8 cellular contexts compared by ENCODE assay signal in genomic region chr20:61886721-61887658, GRCh38.
DNase-seq lines count a peak whose midpoint lies in the region; ATAC-seq, FAIRE-seq and TF ChIP-seq lines count a peak whose summit lies in the region.

No MANE protein-coding gene starts in this region.

- peak; percentile 83 for TF ChIP-seq CTCF in HEK293 (tag by site-specific recombination; IDR thresholded peaks at IDR 0.05)
- peak; percentile 85 to 90 for TF ChIP-seq CTCF in mammary epithelial cell (conservative IDR thresholded peaks at IDR 0.05 in 1 of 2, IDR thresholded peaks at IDR 0.05 in 1 of 2; ENCODE audit: extremely low read depth in 1 of 2, insufficient read depth in 1 of 2, low read depth in 1 of 2, low read length in 2 of 2)
- TF ChIP-seq CTCF in right lobe of liver (IDR thresholded peaks at IDR 0.05) = peak; percentile 37 to 64 (median 52)

- H3K36me3 ChIP-seq in HEK293 (ENCODE audit: control insufficient read depth in 2 of 2, insufficient read depth in 1 of 2, low read length in 2 of 2) (no peaks in the 10 kb centered on the region), mammary epithelial cell (ENCODE audit: insufficient read depth, low read length) (no peaks in the 10 kb centered on the region), right lobe of liver (no peaks in the 10 kb centered on the region)

- WGBS in mammary epithelial cell (ENCODE audit: low coverage, missing lambda C conversion rate) = 43% methylated on average over 17 of the region's 22 CpGs
- WGBS in right lobe of liver (ENCODE audit: insufficient coverage, low coverage, low lambda C conversion rate, missing lambda C conversion rate) = 26% methylated on average over 6 of the region's 22 CpGs

- dilution Hi-C loops in mammary epithelial cell (cut with HindIII; ENCODE audit: low sequenced_read_pairs) = no loop called here

- FAIRE-seq in RCC 7860 (lab: Jason Lieb, UNC) = no peak

- no peaks in the 10 kb centered on the region for H4K20me1 ChIP-seq in mammary epithelial cell (ENCODE audit: insufficient read depth, low read length)

- H3K27ac ChIP-seq in HEK293 (ENCODE audit: extremely low read depth, low read depth, low read length) (no peak overlapping the region), mammary epithelial cell (ENCODE audit: insufficient read depth, low read depth, low read length) (no peak overlapping the region), right lobe of liver (no peak overlapping the region)

- H3K9ac ChIP-seq in mammary epithelial cell (ENCODE audit: insufficient read depth, low read length) = no peak overlapping the region

- H3K4me3 ChIP-seq in HEK293 (ENCODE audit: low read depth, low read length) (no peak overlapping the region), mammary epithelial cell (replicated peaks in 1 of 3; ENCODE audit: insufficient read depth in 1 of 3, low read depth in 2 of 3, low read length in 3 of 3) (no peak overlapping the region), right lobe of liver (no peak overlapping the region)

- no peaks in the 10 kb centered on the region for H3K79me2 ChIP-seq in mammary epithelial cell (ENCODE audit: insufficient read depth, low read length)

- H3K4me2 ChIP-seq in mammary epithelial cell (ENCODE audit: insufficient read depth, low read depth, low read length) = no peak overlapping the region

- no peak for TF ChIP-seq POLR2A in right lobe of liver (IDR thresholded peaks at IDR 0.05)

- H3K27me3 ChIP-seq in mammary epithelial cell (ENCODE audit: insufficient read depth, low read length) = no peaks in the 10 kb centered on the region
- no peaks in the 10 kb centered on the region for H3K27me3 ChIP-seq in right lobe of liver

- H3K4me1 ChIP-seq in HEK293 (ENCODE audit: control insufficient read depth, insufficient read depth, low read length) (no peaks in the 10 kb centered on the region), mammary epithelial cell (ENCODE audit: insufficient read depth, low read length) (no peaks in the 10 kb centered on the region), right lobe of liver (no peaks in the 10 kb centered on the region)

- CTCF ChIA-PET in HEK293 (lab: Yijun Ruan, JAX) = interaction anchor here (0.5 to 1.8 kb wide), 9 partner anchors 9 to 1874 kb away, joined by 3 to 4 read pairs (median 3); no protein-coding TSS in a partner anchor
- CTCF ChIA-PET in mammary epithelial cell (lab: Charles Lee; ENCODE audit: low non-redundant PET) = interaction anchor here (0.6 kb wide), 1 partner anchor 1049 kb away, joined by 3 read pairs; no protein-coding TSS in a partner anchor

- no peaks in the 10 kb centered on the region for H3K9me3 ChIP-seq in HEK293 (ENCODE audit: control insufficient read depth, insufficient read depth, low read depth, low read length)
- peaks cover under 1% of the 10 kb centered on the region for H3K9me3 ChIP-seq in mammary epithelial cell (replicated peaks; ENCODE audit: insufficient read depth, low read length)
- H3K9me3 ChIP-seq in right lobe of liver = no peaks in the 10 kb centered on the region

- DNase-seq in D341Med (ENCODE audit: low spot score) (peak; percentile 75), RCC 7860 (ENCODE audit: low spot score) (peak; percentile 25), mammary epithelial cell (peak; percentile 14), right lobe of liver (no peak), NOMO-1 treated with dmso at 0.1 percent for 144 hours (lab: John Stamatoyannopoulos, UW; ENCODE audit: unreplicated experiment) (no peak)
- DNase-seq in stimulated activated naive CD8-positive, alpha-beta T cell treated with anti-CD3 and anti-CD28 coated beads, Interleukin-15, Interleukin-2, amounts not matched to agents 100 U/mL and 50 U/mL, for 24 hours = peak; percentile 23

- no TSS peak for BruUV-seq in mammary epithelial cell (replicated peaks; lab: Mats Ljungman, UMichigan)

- POLR2A ChIA-PET in HEK293 (lab: Yijun Ruan, JAX) = interaction anchor here (0.7 to 0.9 kb wide), 2 partner anchors 9 to 484 kb away, joined by 3 to 4 read pairs; no protein-coding TSS in a partner anchor

- H2AFZ ChIP-seq in mammary epithelial cell (ENCODE audit: low read depth, low read length) = no peak overlapping the region

- ATAC-seq in right lobe of liver (peak in 3 of 4 donors; percentile 33 to 45 (median 34)), GM19463 (IDR thresholded peaks at IDR 0.05; ENCODE audit: unreplicated experiment) (no peak)
- no peak for ATAC-seq in stimulated activated naive CD8-positive, alpha-beta T cell treated with anti-CD3 and anti-CD28 coated beads, Interleukin-15, Interleukin-2, amounts not matched to agents 100 U/mL and 50 U/mL, for 24 hours

- in situ Hi-C loops in mammary epithelial cell (cut with MboI; ENCODE audit: low sequenced_read_pairs in 2 of 2) = no loop called here

- intact Hi-C loops in mammary epithelial cell (cut with micrococcal nuclease) (loop anchor here (5.0 kb wide), 1 partner anchor 165 kb away; no protein-coding TSS in a partner anchor), right lobe of liver (cut with DNase I) (no loop called here)

TF ChIP-seq in HEK293, 187 proteins besides CTCF, POLR2A, EP300 and RAD21 (continues in another document):
- TF ChIP-seq ZSCAN4 (tag by site-specific recombination; IDR thresholded peaks at IDR 0.05) (peak; percentile 71), GLIS1 (tag by site-specific recombination; IDR thresholded peaks at IDR 0.05) (peak; percentile 30), ZNF2 (tag by site-specific recombination; IDR thresholded peaks at IDR 0.05) (peak; percentile 94), PBX3 (CRISPR knock-in tag; IDR thresholded peaks at IDR 0.05) (no peak), ZNF157 (tag by site-specific recombination; IDR thresholded peaks at IDR 0.05) (no peak), ZBTB6 (tag by site-specific recombination; IDR thresholded peaks at IDR 0.05) (no peak), ZNF398 (tag by site-specific recombination; IDR thresholded peaks at IDR 0.05) (no peak), KLF16 (tag by site-specific recombination; IDR thresholded peaks at IDR 0.05) (0 out of 2 replicates have a peak, but pooled peaks have one; percentile 38), ZBTB10 (tag by site-specific recombination; IDR thresholded peaks at IDR 0.05) (0 out of 2 replicates have a peak, but pooled peaks have one; percentile 40)

Comparison
In these comparisons a context has a peak if more than half of its experiments do, and no peak if none do; other contexts are left out.
1. DNase-seq: peak in D341Med (single experiment), RCC 7860 (single experiment), mammary epithelial cell (single experiment) and stimulated activated naive CD8-positive, alpha-beta T cell treated with anti-CD3 and anti-CD28 coated beads, Interleukin-15, Interleukin-2, amounts not matched to agents 100 U/mL and 50 U/mL, for 24 hours (single experiment); none in right lobe of liver (0 of 3) and NOMO-1 treated with dmso at 0.1 percent for 144 hours (single experiment).
2. ATAC-seq: peak in right lobe of liver (3 of 4); none in stimulated activated naive CD8-positive, alpha-beta T cell treated with anti-CD3 and anti-CD28 coated beads, Interleukin-15, Interleukin-2, amounts not matched to agents 100 U/mL and 50 U/mL, for 24 hours (single experiment) and GM19463 (single experiment).
3. Peak in every context shown above with its lines, with median percentiles within 50 percentile points of each other: CTCF ChIP-seq.